ENCODE assay signal across 21 cellular contexts in the genomic region with DNA sequence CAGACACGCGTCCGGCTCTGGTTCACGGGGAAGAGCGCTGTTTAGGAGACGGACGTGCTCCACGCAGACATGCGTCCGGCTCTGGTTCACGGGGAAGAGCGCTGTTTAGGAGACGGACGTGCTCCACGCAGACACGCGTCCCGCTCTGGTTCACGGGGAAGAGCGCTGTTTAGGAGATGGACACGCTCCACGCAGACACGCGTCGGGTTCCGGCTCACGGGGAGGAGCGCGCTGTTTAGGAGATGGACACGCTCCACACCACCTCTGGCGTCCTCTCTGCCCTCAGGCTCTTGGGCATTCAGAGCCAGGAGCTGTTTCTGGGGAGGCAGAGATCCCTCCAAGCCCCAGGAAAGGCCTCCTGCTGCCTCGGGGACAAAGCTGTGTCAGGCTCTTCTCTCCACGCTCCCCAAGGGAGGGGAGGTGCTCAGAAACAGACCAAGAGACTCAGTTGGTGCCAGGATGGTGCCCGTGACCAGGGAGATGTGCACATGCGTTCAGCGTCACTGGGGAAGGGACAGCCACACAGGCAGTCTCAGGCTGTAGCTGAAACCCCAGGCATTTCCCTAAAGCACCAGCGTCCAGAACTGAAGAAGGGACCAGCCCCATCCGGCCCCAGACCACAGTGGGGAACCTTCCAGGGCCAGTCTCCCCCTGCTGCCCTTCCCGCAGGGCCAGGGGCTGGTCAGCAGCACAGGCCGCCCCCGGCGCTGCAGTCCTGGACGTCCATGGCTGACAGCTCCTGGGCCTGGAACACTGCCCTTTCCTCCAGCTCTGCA.
DNase-seq lines count a peak whose midpoint lies in the region; ATAC-seq and TF ChIP-seq lines count a peak whose summit lies in the region.
"Had no signal": no experiment of that assay in that cellular context is flagged by ENCODE, and none has a peak within 500 bp of the region (broad histone marks: within the 10 kb centered on the region; RNA-seq: fewer than 3 reads in every experiment).

No MANE protein-coding gene starts in this region.

- TF ChIP-seq EP300 in SK-N-SH (IDR thresholded peaks at IDR 0.05; ENCODE audit: borderline replicate concordance in 1 of 2, low read depth in 1 of 2, low read length in 1 of 2) = no peak

- H3K4me1 ChIP-seq in SK-N-SH (ENCODE audit: control insufficient read depth in 1 of 2, insufficient read depth in 2 of 2, low read depth in 1 of 2, low read length in 1 of 2) (peaks cover 0 to 61% of the 10 kb centered on the region in 2 experiments; a peak in 1 of 4 replicates), Peyer's patch (no peaks in the 10 kb centered on the region), left ventricle myocardium inferior (no peaks in the 10 kb centered on the region)
- H3K4me1 ChIP-seq: A549, prostate gland had no signal

- no peak for TF ChIP-seq POLR2A in Peyer's patch (IDR thresholded peaks at IDR 0.05)

- H3K9me2 ChIP-seq in SK-N-SH = no peaks in the 10 kb centered on the region

- H3K4me3 ChIP-seq in SK-N-SH (ENCODE audit: low read depth in 2 of 2, low read length in 1 of 2) (no peak overlapping the region), Peyer's patch (no peak overlapping the region), left ventricle myocardium inferior (no peak overlapping the region)
- H3K4me3 ChIP-seq: A549, prostate gland, testis had no signal

- H3K36me3 ChIP-seq in SK-N-SH (replicated peaks in 1 of 2; ENCODE audit: control insufficient read depth in 1 of 2, insufficient read depth in 2 of 2, low read length in 1 of 2) (no peaks in the 10 kb centered on the region), Peyer's patch (no peaks in the 10 kb centered on the region), left ventricle myocardium inferior (no peaks in the 10 kb centered on the region)
- H3K36me3 ChIP-seq: prostate gland had no signal

- no peak for ATAC-seq in SK-N-SH treated with all-trans-retinoic acid at 6 μM for 48 hours
- ATAC-seq in GM21619 (IDR thresholded peaks at IDR 0.05; ENCODE audit: unreplicated experiment) = no peak
- ATAC-seq in GM18517 (IDR thresholded peaks at IDR 0.05; ENCODE audit: unreplicated experiment) = no peak
- ATAC-seq: activated T-cell treated with anti-CD3 and anti-CD28 coated beads, Interleukin-2, amount 50 U/mL, for 4 hours; naive thymus-derived CD4-positive, alpha-beta T cell had no signal

- H3K9me3 ChIP-seq in SK-N-SH (no peaks in the 10 kb centered on the region), Peyer's patch (no peaks in the 10 kb centered on the region), left ventricle myocardium inferior (replicated peaks) (no peaks in the 10 kb centered on the region)
- H3K9me3 ChIP-seq: A549, prostate gland, testis had no signal

- intact Hi-C loops in left ventricle myocardium inferior (cut with micrococcal nuclease) = no loop called here

- no peaks in the 10 kb centered on the region for H3K79me2 ChIP-seq in SK-N-SH (ENCODE audit: insufficient read depth)

- H3K27me3 ChIP-seq in SK-N-SH (ENCODE audit: insufficient read depth) (no peaks in the 10 kb centered on the region), Peyer's patch (no peaks in the 10 kb centered on the region), left ventricle myocardium inferior (ENCODE audit: low read depth) (no peaks in the 10 kb centered on the region)
- H3K27me3 ChIP-seq: testis had no signal

- CTCF ChIA-PET in SK-N-SH (lab: Yijun Ruan, JAX) = interaction anchor here (1.0 to 2.6 kb wide), 4 partner anchors 9 to 364 kb away, joined by 3 to 8 read pairs (median 4); no protein-coding TSS in a partner anchor

- H4K20me1 ChIP-seq in SK-N-SH (ENCODE audit: insufficient read depth) = no peaks in the 10 kb centered on the region

- H2AFZ ChIP-seq in SK-N-SH (ENCODE audit: low read depth) = no peak overlapping the region

- H3K9ac ChIP-seq in SK-N-SH = no peak overlapping the region

- no peak for TF ChIP-seq RAD21 in SK-N-SH (IDR thresholded peaks at IDR 0.05; ENCODE audit: low read length)

- DNase-seq in SK-N-SH (peak; percentile 61), Peyer's patch (peak in 2 of 3 donors; percentile 21 to 36), left ventricle myocardium inferior (peak; percentile 7), retina (peak; percentile 43), cortex of kidney (lab: John Stamatoyannopoulos, UW) (no peak)
- DNase-seq: activated CD4-positive, alpha-beta memory T cell treated with anti-CD3 and anti-CD28 coated beads for 36 hours; activated T-cell treated with anti-CD3 and anti-CD28 coated beads, Interleukin-2, amount 50 U/mL, for 4 hours; caudate nucleus; GF-D8; mammary epithelial cell; NCI-H1694 treated with DMSO at 0.1 percent for 48 hours; NCI-H2227 treated with DMSO at 0.1 percent for 48 hours; stimulated activated CD4-positive, alpha-beta T cell treated with anti-CD3 and anti-CD28 coated beads, Interleukin-12 subunit alpha, Interleukin-12 subunit beta, amount 100 ng/mL, for 4 hours had no signal

- H3F3A ChIP-seq in SK-N-SH (replicated peaks; ENCODE audit: insufficient read depth) = no peaks in the 10 kb centered on the region

- POLR2A ChIA-PET in SK-N-SH (lab: Yijun Ruan, JAX) = interaction anchor here (0.6 to 1.4 kb wide), 2 partner anchors 10 to 78 kb away, joined by 4 read pairs; no protein-coding TSS in a partner anchor

- peak overlapping the region in 1 of 2 experiments; percentile 63; a peak in 2 of 4 replicates for H3K27ac ChIP-seq in SK-N-SH (ENCODE audit: low read depth in 2 of 2, low read length in 1 of 2)
- H3K27ac ChIP-seq in Peyer's patch = no peak overlapping the region
- H3K27ac ChIP-seq in left ventricle myocardium inferior (replicated peaks) = no peak overlapping the region
- H3K27ac ChIP-seq: A549, C4-2B, prostate gland, testis had no signal

- no peak overlapping the region for H3K4me2 ChIP-seq in SK-N-SH
- H3K4me2 ChIP-seq: A549 had no signal

- TF ChIP-seq CTCF in SK-N-SH (IDR thresholded peaks at IDR 0.05) (no peak), Peyer's patch (IDR thresholded peaks at IDR 0.05) (no peak), left ventricle myocardium inferior (IDR thresholded peaks at IDR 0.05; ENCODE audit: borderline replicate concordance) (no peak)

- WGBS in SK-N-SH (ENCODE audit: low lambda C conversion rate) = 95% methylated on average over 35 of the region's 43 CpGs

TF ChIP-seq in SK-N-SH, 30 proteins besides CTCF, POLR2A, EP300 and RAD21:
- no peak for TF ChIP-seq RCOR1 (IDR thresholded peaks at IDR 0.05; ENCODE audit: low read length)
- no peak for TF ChIP-seq CHD2 (IDR thresholded peaks at IDR 0.05; ENCODE audit: low read length, partially characterized antibody)
- no peak for TF ChIP-seq TEAD4 (IDR thresholded peaks at IDR 0.05; ENCODE audit: borderline replicate concordance, insufficient read depth)
- no peak for TF ChIP-seq SIN3A (IDR thresholded peaks at IDR 0.05; ENCODE audit: borderline replicate concordance, low read depth, low read length)
- no peak for TF ChIP-seq ELF1 (IDR thresholded peaks at IDR 0.05)
- TF ChIP-seq, protein P1, sequence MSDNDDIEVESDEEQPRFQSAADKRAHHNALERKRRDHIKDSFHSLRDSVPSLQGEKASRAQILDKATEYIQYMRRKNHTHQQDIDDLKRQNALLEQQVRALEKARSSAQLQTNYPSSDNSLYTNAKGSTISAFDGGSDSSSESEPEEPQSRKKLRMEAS (IDR thresholded peaks at IDR 0.05; ENCODE audit: low read depth) = no peak
- TF ChIP-seq NFIC (IDR thresholded peaks at IDR 0.05; ENCODE audit: borderline replicate concordance) = no peak
- no peak for TF ChIP-seq SMC3 (IDR thresholded peaks at IDR 0.05; ENCODE audit: low read depth, low read length)

TF ChIP-seq in SK-N-SH treated with all-trans-retinoic acid at 6 μM for 48 hours, 23 proteins besides CTCF, POLR2A, EP300 and RAD21:
- TF ChIP-seq, protein P2, sequence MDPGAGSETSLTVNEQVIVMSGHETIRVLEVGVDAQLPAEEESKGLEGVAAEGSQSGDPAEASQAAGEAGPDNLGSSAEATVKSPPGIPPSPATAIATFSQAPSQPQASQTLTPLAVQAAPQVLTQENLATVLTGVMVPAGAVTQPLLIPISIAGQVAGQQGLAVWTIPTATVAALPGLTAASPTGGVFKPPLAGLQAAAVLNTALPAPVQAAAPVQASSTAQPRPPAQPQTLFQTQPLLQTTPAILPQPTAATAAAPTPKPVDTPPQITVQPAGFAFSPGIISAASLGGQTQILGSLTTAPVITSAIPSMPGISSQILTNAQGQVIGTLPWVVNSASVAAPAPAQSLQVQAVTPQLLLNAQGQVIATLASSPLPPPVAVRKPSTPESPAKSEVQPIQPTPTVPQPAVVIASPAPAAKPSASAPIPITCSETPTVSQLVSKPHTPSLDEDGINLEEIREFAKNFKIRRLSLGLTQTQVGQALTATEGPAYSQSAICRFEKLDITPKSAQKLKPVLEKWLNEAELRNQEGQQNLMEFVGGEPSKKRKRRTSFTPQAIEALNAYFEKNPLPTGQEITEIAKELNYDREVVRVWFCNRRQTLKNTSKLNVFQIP (CRISPR knock-in tag; IDR thresholded peaks at IDR 0.05; ENCODE audit: borderline replicate concordance, low read depth) = no peak
- TF ChIP-seq TCF4 (CRISPR knock-in tag; IDR thresholded peaks at IDR 0.05; ENCODE audit: borderline replicate concordance) (no peak), ARNTL (CRISPR knock-in tag; IDR thresholded peaks at IDR 0.05; ENCODE audit: borderline replicate concordance, low read depth) (no peak), ZFP3 (CRISPR knock-in tag; IDR thresholded peaks at IDR 0.05) (no peak), GLIS3 (CRISPR knock-in tag; IDR thresholded peaks at IDR 0.05) (no peak), PPARA (CRISPR knock-in tag; IDR thresholded peaks at IDR 0.05; ENCODE audit: borderline replicate concordance) (no peak)
- TF ChIP-seq, protein P3, sequence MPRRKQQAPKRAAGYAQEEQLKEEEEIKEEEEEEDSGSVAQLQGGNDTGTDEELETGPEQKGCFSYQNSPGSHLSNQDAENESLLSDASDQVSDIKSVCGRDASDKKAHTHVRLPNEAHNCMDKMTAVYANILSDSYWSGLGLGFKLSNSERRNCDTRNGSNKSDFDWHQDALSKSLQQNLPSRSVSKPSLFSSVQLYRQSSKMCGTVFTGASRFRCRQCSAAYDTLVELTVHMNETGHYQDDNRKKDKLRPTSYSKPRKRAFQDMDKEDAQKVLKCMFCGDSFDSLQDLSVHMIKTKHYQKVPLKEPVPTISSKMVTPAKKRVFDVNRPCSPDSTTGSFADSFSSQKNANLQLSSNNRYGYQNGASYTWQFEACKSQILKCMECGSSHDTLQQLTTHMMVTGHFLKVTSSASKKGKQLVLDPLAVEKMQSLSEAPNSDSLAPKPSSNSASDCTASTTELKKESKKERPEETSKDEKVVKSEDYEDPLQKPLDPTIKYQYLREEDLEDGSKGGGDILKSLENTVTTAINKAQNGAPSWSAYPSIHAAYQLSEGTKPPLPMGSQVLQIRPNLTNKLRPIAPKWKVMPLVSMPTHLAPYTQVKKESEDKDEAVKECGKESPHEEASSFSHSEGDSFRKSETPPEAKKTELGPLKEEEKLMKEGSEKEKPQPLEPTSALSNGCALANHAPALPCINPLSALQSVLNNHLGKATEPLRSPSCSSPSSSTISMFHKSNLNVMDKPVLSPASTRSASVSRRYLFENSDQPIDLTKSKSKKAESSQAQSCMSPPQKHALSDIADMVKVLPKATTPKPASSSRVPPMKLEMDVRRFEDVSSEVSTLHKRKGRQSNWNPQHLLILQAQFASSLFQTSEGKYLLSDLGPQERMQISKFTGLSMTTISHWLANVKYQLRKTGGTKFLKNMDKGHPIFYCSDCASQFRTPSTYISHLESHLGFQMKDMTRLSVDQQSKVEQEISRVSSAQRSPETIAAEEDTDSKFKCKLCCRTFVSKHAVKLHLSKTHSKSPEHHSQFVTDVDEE (CRISPR knock-in tag; IDR thresholded peaks at IDR 0.05) = no peak
